Comparison of ENCODE assay signal across 1 cellular context in genomic region chr15:37880009-37880834, GRCh38.
TF ChIP-seq lines count a peak whose summit lies in the region.

No MANE protein-coding gene starts in this region.

TF ChIP-seq in GM23338, 12 proteins besides CTCF, POLR2A, EP300 and RAD21 (continued from another document):
- TF ChIP-seq ZNF462 (CRISPR knock-in tag; IDR thresholded peaks at IDR 0.05): no peak
- no peak for TF ChIP-seq REST (IDR thresholded peaks at IDR 0.05; ENCODE audit: unreplicated experiment)
- no peak for TF ChIP-seq POLR2AphosphoS5 (IDR thresholded peaks at IDR 0.05; ENCODE audit: low read depth)
TF ChIP-seq in GM23338: peak in this region for 0.
